12 cellular contexts compared by ENCODE assay signal in genomic region chr9:127762111-127762676, GRCh38. TPM values are rescaled to one million over a fixed set of nuclear protein-coding genes. Genes with fewer than 3 reads are reported as not detected.
A peak's percentile ranks its signal among the peaks of the same experiment; 100 is the strongest.
DNase-seq lines count a peak whose midpoint lies in the region; ATAC-seq and TF ChIP-seq lines count a peak whose summit lies in the region.
"Had no signal": no experiment of that assay in that cellular context is flagged by ENCODE, and none has a peak within 500 bp of the region (broad histone marks: within the 10 kb centered on the region; RNA-seq: fewer than 3 reads in every experiment).

No MANE protein-coding gene starts in this region.

- no peak overlapping the region for H3K4me3 Mint-ChIP-seq in activated naive CD4-positive, alpha-beta T cell treated with anti-CD3 and anti-CD28 coated beads, Interleukin-2, amount 10 ng/mL, durations not matched to agents 7 days and 5 days
- H3K4me3 Mint-ChIP-seq in effector memory CD8-positive, alpha-beta T cell, result no peak overlapping the region
- H3K4me3 Mint-ChIP-seq in type B pancreatic cell, result peak overlapping the region; percentile 11
- no peak overlapping the region for H3K4me3 Mint-ChIP-seq in activated CD4-positive, alpha-beta memory T cell treated with anti-CD3 and anti-CD28 coated beads for 36 hours

- H3K4me1 Mint-ChIP-seq in activated naive CD4-positive, alpha-beta T cell treated with anti-CD3 and anti-CD28 coated beads, Interleukin-2, amount 10 ng/mL, durations not matched to agents 7 days and 5 days, result peaks cover 41% of the 10 kb centered on the region
- peaks cover 50 to 53% of the 10 kb centered on the region in 2 donors for H3K4me1 Mint-ChIP-seq in effector memory CD8-positive, alpha-beta T cell (ENCODE audit: low read depth in 2 of 2)
- H3K4me1 Mint-ChIP-seq in type B pancreatic cell (ENCODE audit: unreplicated experiment), result peaks cover 45% of the 10 kb centered on the region
- H3K4me1 Mint-ChIP-seq in activated CD4-positive, alpha-beta memory T cell treated with anti-CD3 and anti-CD28 coated beads for 36 hours (ENCODE audit: low read depth), result peaks cover 24% of the 10 kb centered on the region

- no peaks in the 10 kb centered on the region for H3K9me3 ChIP-seq in mucosa of descending colon

- ATAC-seq in effector memory CD8-positive, alpha-beta T cell (replicated peaks), result no peak
- ATAC-seq in mucosa of descending colon, result peak; percentile 39

- H3K27ac Mint-ChIP-seq in activated naive CD4-positive, alpha-beta T cell treated with anti-CD3 and anti-CD28 coated beads, Interleukin-2, amount 10 ng/mL, durations not matched to agents 7 days and 5 days, result peak overlapping the region; percentile 42
- peak overlapping the region; percentile 95 for H3K27ac Mint-ChIP-seq in effector memory CD8-positive, alpha-beta T cell
- H3K27ac Mint-ChIP-seq in type B pancreatic cell, result no peak overlapping the region
- no peak overlapping the region for H3K27ac Mint-ChIP-seq in activated CD4-positive, alpha-beta memory T cell treated with anti-CD3 and anti-CD28 coated beads for 36 hours

- no peak overlapping the region for H3K4me3 ChIP-seq in mucosa of descending colon

- POLR2A ChIA-PET in activated CD4-positive, alpha-beta memory T cell treated with anti-CD3 and anti-CD28 coated beads for 36 hours (lab: Charles Lee), result no interaction called here

- intact Hi-C loops in mucosa of descending colon (cut with DNase I, micrococcal nuclease), result no loop called here
- intact Hi-C loops in activated CD4-positive, alpha-beta memory T cell treated with anti-CD3 and anti-CD28 coated beads for 36 hours (cut with micrococcal nuclease), result no loop called here

- H3K9me3 Mint-ChIP-seq in activated naive CD4-positive, alpha-beta T cell treated with anti-CD3 and anti-CD28 coated beads, Interleukin-2, amount 10 ng/mL, durations not matched to agents 7 days and 5 days, result no peaks in the 10 kb centered on the region
- H3K9me3 Mint-ChIP-seq in effector memory CD8-positive, alpha-beta T cell, result no peaks in the 10 kb centered on the region
- no peaks in the 10 kb centered on the region for H3K9me3 Mint-ChIP-seq in type B pancreatic cell
- H3K9me3 Mint-ChIP-seq in activated CD4-positive, alpha-beta memory T cell treated with anti-CD3 and anti-CD28 coated beads for 36 hours, result no peaks in the 10 kb centered on the region

- H3K36me3 Mint-ChIP-seq in activated naive CD4-positive, alpha-beta T cell treated with anti-CD3 and anti-CD28 coated beads, Interleukin-2, amount 10 ng/mL, durations not matched to agents 7 days and 5 days, result peaks cover 61% of the 10 kb centered on the region
- H3K36me3 Mint-ChIP-seq in effector memory CD8-positive, alpha-beta T cell (ENCODE audit: insufficient read depth), result peaks cover 71% of the 10 kb centered on the region
- H3K36me3 Mint-ChIP-seq in type B pancreatic cell, result no peaks in the 10 kb centered on the region
- H3K36me3 Mint-ChIP-seq in activated CD4-positive, alpha-beta memory T cell treated with anti-CD3 and anti-CD28 coated beads for 36 hours, result peaks cover 22% of the 10 kb centered on the region

- H3K4me1 ChIP-seq in mucosa of descending colon (ENCODE audit: low read depth), result no peaks in the 10 kb centered on the region

- no peaks in the 10 kb centered on the region for H3K27me3 Mint-ChIP-seq in activated naive CD4-positive, alpha-beta T cell treated with anti-CD3 and anti-CD28 coated beads, Interleukin-2, amount 10 ng/mL, durations not matched to agents 7 days and 5 days
- H3K27me3 Mint-ChIP-seq in effector memory CD8-positive, alpha-beta T cell, result no peaks in the 10 kb centered on the region
- H3K27me3 Mint-ChIP-seq in type B pancreatic cell, result peaks cover 52% of the 10 kb centered on the region
- no peaks in the 10 kb centered on the region for H3K27me3 Mint-ChIP-seq in activated CD4-positive, alpha-beta memory T cell treated with anti-CD3 and anti-CD28 coated beads for 36 hours

- no peaks in the 10 kb centered on the region for H3K36me3 ChIP-seq in mucosa of descending colon (ENCODE audit: low read depth)

- CTCF ChIA-PET in activated naive CD4-positive, alpha-beta T cell treated with anti-CD3 and anti-CD28 coated beads, Interleukin-2, amount 10 ng/mL, durations not matched to agents 7 days and 5 days (lab: Charles Lee), result no interaction called here
- CTCF ChIA-PET in activated CD4-positive, alpha-beta memory T cell treated with anti-CD3 and anti-CD28 coated beads for 36 hours (lab: Charles Lee), result interaction anchor here (1.1 to 11.7 kb wide), 4 partner anchors 23 to 159 kb away, joined by 3 to 131 read pairs (median 6); partner anchors contain the start of genes CDK9 and TOR2A

- TF ChIP-seq CTCF in mucosa of descending colon (IDR thresholded peaks at IDR 0.05), result no peak
- TF ChIP-seq CTCF in type B pancreatic cell (conservative IDR thresholded peaks at IDR 0.05), result no peak

- DNase-seq in activated naive CD4-positive, alpha-beta T cell treated with anti-CD3 and anti-CD28 coated beads, Interleukin-2, amount 10 ng/mL, durations not matched to agents 7 days and 5 days, result no peak
- no peak for DNase-seq in activated naive CD4-positive, alpha-beta T cell treated with anti-CD3 and anti-CD28 coated beads, Interleukin-2, amount 50 U/mL, for 16 hours
- DNase-seq in effector memory CD8-positive, alpha-beta T cell, result no peak
- DNase-seq in mucosa of descending colon (peak in 1 of 3 donors; percentile 43), type B pancreatic cell (ENCODE audit: extremely low spot score, unreplicated experiment) (no peak), NCI-H1092 treated with DMSO at 0.1 percent for 48 hours (lab: John Stamatoyannopoulos, UW) (no peak), HCEC 1CT (no peak)
- no peak for DNase-seq in activated CD4-positive, alpha-beta memory T cell treated with anti-CD3 and anti-CD28 coated beads for 36 hours
- DNase-seq: erythroblast; mesenchymal stem cell; NCI-H510A treated with DMSO at 0.1 percent for 48 hours; stimulated activated CD4-positive, alpha-beta T cell treated with anti-CD3 and anti-CD28 coated beads, Interleukin-2, amount 100 ng/mL, for 48 hours had no signal

RNA-seq across cellular contexts. Expression of gene SH2D3C, which starts 16.3 kb away (rescaled TPM):
- total RNA-seq in mucosa of descending colon, result 1 to 10 TPM; 3.2 to 7.4 (median 4.7) TPM
- total RNA-seq in type B pancreatic cell (ENCODE audit: low replicate concordance), result 1.6 and 7.1 TPM in 2 replicates
- total RNA-seq in activated CD4-positive, alpha-beta memory T cell treated with anti-CD3 and anti-CD28 coated beads for 36 hours, result 10 to 100 TPM; 34.5 to 35.3 TPM

RNA-seq across cellular contexts. Expression of gene CDK9, which starts 23.6 kb away (rescaled TPM):
- total RNA-seq in mucosa of descending colon, result 100 to 1,000 TPM in 1 of 3 donors, 10 to 100 TPM in 2; 67.8 to 111 (median 75.9) TPM
- total RNA-seq in type B pancreatic cell (ENCODE audit: low replicate concordance), result 65.8 and 77.3 TPM in 2 replicates
- 10 to 100 TPM; 99.4 to 99.6 TPM for total RNA-seq in activated CD4-positive, alpha-beta memory T cell treated with anti-CD3 and anti-CD28 coated beads for 36 hours

RNA-seq across cellular contexts. Expression of gene TOR2A, which starts 27.1 kb away (rescaled TPM):
- 10 to 100 TPM; 19.7 to 30.2 (median 28.2) TPM for total RNA-seq in mucosa of descending colon
- total RNA-seq in type B pancreatic cell (ENCODE audit: low replicate concordance), result 21.5 and 21.9 TPM in 2 replicates
- 10 to 100 TPM; 12.7 to 16.2 TPM for total RNA-seq in activated CD4-positive, alpha-beta memory T cell treated with anti-CD3 and anti-CD28 coated beads for 36 hours

RNA-seq across cellular contexts. Expression of gene FPGS, which starts 40.5 kb away (rescaled TPM):
- total RNA-seq in mucosa of descending colon (10 to 100 TPM; 41.0 to 46.5 (median 41.3) TPM), type B pancreatic cell (ENCODE audit: low replicate concordance) (18.7 and 42.4 TPM in 2 replicates)
- 10 to 100 TPM; 80.0 to 83.9 TPM for total RNA-seq in activated CD4-positive, alpha-beta memory T cell treated with anti-CD3 and anti-CD28 coated beads for 36 hours

RNA-seq across cellular contexts. Expression of gene TTC16, which starts 46.3 kb away (rescaled TPM):
- total RNA-seq in mucosa of descending colon (under 1 TPM in 1 of 3 donors, not detected in 2; 0.31 TPM), type B pancreatic cell (ENCODE audit: low replicate concordance) (0.10 TPM in 1 of 2 replicates, not detected in the other)
- under 1 TPM; 0.61 to 0.69 TPM for total RNA-seq in activated CD4-positive, alpha-beta memory T cell treated with anti-CD3 and anti-CD28 coated beads for 36 hours

Comparison
In these comparisons a context has a peak if more than half of its experiments do, and no peak if none do; other contexts are left out.
1. H3K27ac Mint-ChIP-seq: peak in activated naive CD4-positive, alpha-beta T cell treated with anti-CD3 and anti-CD28 coated beads, Interleukin-2, amount 10 ng/mL, durations not matched to agents 7 days and 5 days (single experiment) and effector memory CD8-positive, alpha-beta T cell (2 of 2); none in type B pancreatic cell (single experiment) and activated CD4-positive, alpha-beta memory T cell treated with anti-CD3 and anti-CD28 coated beads for 36 hours (single experiment).